ENCODE assay signal across 27 cellular contexts in genomic region chr19:51931921-51932320, GRCh38.
"Had no signal": no experiment of that assay in that cellular context is flagged by ENCODE, and none has a peak within 500 bp of the region (broad histone marks: within the 10 kb centered on the region; RNA-seq: fewer than 3 reads in every experiment).

No MANE protein-coding gene starts in this region.

- H3K4me1 ChIP-seq: parathyroid adenoma had no signal

- H3K36me3 ChIP-seq: colonic mucosa had no signal

- H3K27me3 ChIP-seq: colonic mucosa, esophagus squamous epithelium, neutrophil, right atrium auricular region, sigmoid colon, stomach, thyroid gland had no signal

- H3K27ac ChIP-seq: colonic mucosa, esophagus squamous epithelium, neutrophil, parathyroid adenoma, right atrium auricular region, sigmoid colon, stomach, thyroid gland had no signal

- H3K27me3 Mint-ChIP-seq: dendritic cell treated with granulocyte-macrophage colony-stimulating factor and Interleukin-4, amounts not matched to agents 40 ng/mL and 50 ng/mL, for 4 days; memory B cell; naive B cell; natural killer cell treated with Interleukin-12 subunit alpha and Interleukin-12 subunit beta and Interleukin-15 and Interleukin-18, amount 100 ng/mL, for 72 hours; progenitor cell of endocrine pancreas; type B pancreatic cell had no signal

- DNase-seq: colonic mucosa; effector CD8-positive, alpha-beta T cell; erythroblast; esophagus squamous epithelium; foreskin melanocyte; hypothalamus; left ventricle myocardium superior; mucosa of descending colon; naive B cell; sigmoid colon; stimulated activated CD4-positive, alpha-beta T cell treated with anti-CD3 and anti-CD28 coated beads, Interleukin-2, amount 100 ng/mL, for 24 hours; stimulated activated CD4-positive, alpha-beta T cell treated with anti-CD3 and anti-CD28 coated beads, Interleukin-4, amount 100 ng/mL, for 24 hours; stimulated activated naive CD4-positive, alpha-beta T cell treated with Interleukin-2 at 50 U/mL for 16 hours; stomach; thyroid gland had no signal

- H3K9me3 ChIP-seq: colonic mucosa, thyroid gland had no signal

- H3K4me3 Mint-ChIP-seq: dendritic cell treated with granulocyte-macrophage colony-stimulating factor and Interleukin-4, amounts not matched to agents 40 ng/mL and 50 ng/mL, for 4 days; memory B cell; mesothelial cell of epicardium; natural killer cell treated with Interleukin-12 subunit alpha and Interleukin-12 subunit beta and Interleukin-15 and Interleukin-18, amount 100 ng/mL, for 72 hours; neural crest cell; stimulated activated effector memory CD8-positive, alpha-beta T cell treated with anti-CD3 and anti-CD28 coated beads, Interleukin-12 subunit alpha, Interleukin-12 subunit beta, amount 100 ng/mL, for 72 hours; type B pancreatic cell had no signal

- ATAC-seq: left ventricle myocardium superior; mucosa of descending colon; natural killer cell treated with Interleukin-12 subunit alpha and Interleukin-12 subunit beta and Interleukin-15 and Interleukin-18, amount 100 ng/mL, for 72 hours; stimulated activated effector memory CD8-positive, alpha-beta T cell treated with anti-CD3 and anti-CD28 coated beads, Interleukin-12 subunit alpha, Interleukin-12 subunit beta, amount 100 ng/mL, for 72 hours had no signal

- H3K9ac ChIP-seq: parathyroid adenoma had no signal

- H3K4me3 ChIP-seq: colonic mucosa, esophagus squamous epithelium, lung, mucosa of descending colon, right atrium auricular region, sigmoid colon, stomach, thyroid gland had no signal

- H3K27ac Mint-ChIP-seq: dendritic cell treated with granulocyte-macrophage colony-stimulating factor and Interleukin-4, amounts not matched to agents 40 ng/mL and 50 ng/mL, for 4 days; memory B cell; mesothelial cell of epicardium; naive B cell; natural killer cell treated with Interleukin-12 subunit alpha and Interleukin-12 subunit beta and Interleukin-15 and Interleukin-18, amount 100 ng/mL, for 72 hours; progenitor cell of endocrine pancreas; stimulated activated effector memory CD8-positive, alpha-beta T cell treated with anti-CD3 and anti-CD28 coated beads, Interleukin-12 subunit alpha, Interleukin-12 subunit beta, amount 100 ng/mL, for 72 hours; type B pancreatic cell had no signal
